Comparison of ENCODE assay signal across 8 cellular contexts in the genomic region with DNA sequence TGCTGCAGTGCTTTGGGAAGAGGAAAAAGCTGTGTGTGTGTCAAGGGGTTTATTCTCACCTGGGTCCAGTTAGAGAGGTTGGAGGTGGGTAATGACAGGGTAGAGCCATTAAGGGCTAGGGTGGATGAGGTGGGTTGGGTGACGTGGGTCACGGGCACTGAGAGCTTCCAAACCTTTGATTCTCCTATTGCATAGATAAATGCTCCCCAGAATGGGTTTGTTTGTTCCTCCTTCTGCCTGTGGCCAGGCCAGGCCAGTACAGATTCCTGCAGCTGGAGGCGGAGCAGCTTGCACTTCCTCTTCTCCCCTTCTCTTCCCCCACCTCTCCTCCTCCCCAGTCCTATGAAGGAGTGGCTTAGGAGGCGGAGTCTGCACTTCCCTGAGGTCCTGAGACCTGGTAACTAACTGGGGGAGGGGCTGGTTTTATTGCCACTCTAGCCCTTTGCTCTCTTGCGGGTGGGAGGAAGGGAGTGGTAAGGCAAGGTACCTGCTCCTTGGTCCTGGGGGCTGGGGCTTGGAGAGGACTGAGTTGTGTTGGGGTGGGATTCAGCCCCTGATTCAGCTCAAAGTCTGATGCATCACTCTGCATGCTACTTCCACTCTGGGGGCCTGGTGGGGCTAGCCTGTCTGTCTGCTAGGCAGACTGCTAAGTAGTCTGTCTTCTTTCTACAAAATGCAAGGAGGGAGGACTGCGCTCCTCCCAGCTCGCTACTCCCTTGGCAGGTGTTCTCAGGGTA. TPM values are rescaled to one million over a fixed set of nuclear protein-coding genes. Genes with fewer than 3 reads are reported as not detected.
DNase-seq lines count a peak whose midpoint lies in the region; TF ChIP-seq lines count a peak whose summit lies in the region.
"Had no signal": no experiment of that assay in that cellular context is flagged by ENCODE, and none has a peak within 500 bp of the region (broad histone marks: within the 10 kb centered on the region; RNA-seq: fewer than 3 reads in every experiment).

No MANE protein-coding gene starts in this region.

- no peak for TF ChIP-seq CTCF in left ventricle myocardium inferior (IDR thresholded peaks at IDR 0.05; ENCODE audit: borderline replicate concordance)

- in situ Hi-C loops in HAP-1 (cut with MboI; ENCODE audit: low sequenced_read_pairs): no loop called here

- intact Hi-C loops in left ventricle myocardium inferior (cut with micrococcal nuclease): no loop called here

- H3K4me1 ChIP-seq in HAP-1 (peaks cover 11% of the 10 kb centered on the region), left ventricle myocardium inferior (peaks cover 18% of the 10 kb centered on the region)

- no peaks in the 10 kb centered on the region for H3K27me3 ChIP-seq in HAP-1 (ENCODE audit: low read depth)
- H3K27me3 ChIP-seq in left ventricle myocardium inferior (ENCODE audit: low read depth): peaks cover 53% of the 10 kb centered on the region

- H3K27ac ChIP-seq in left ventricle myocardium inferior (replicated peaks): no peak overlapping the region

- DNase-seq in COLO668 (lab: John Stamatoyannopoulos, UW; ENCODE audit: unreplicated experiment) (peak; percentile 73), HAP-1 (ENCODE audit: low spot score in 2 of 2) (peak; percentile 72 to 87), OCI-M2 (lab: John Stamatoyannopoulos, UW; ENCODE audit: unreplicated experiment) (peak; percentile 68), left ventricle myocardium inferior (peak; percentile 38), superior temporal gyrus (ENCODE audit: extremely low spot score) (no peak), T-helper 9 cell (no peak)

- H3K36me3 ChIP-seq in HAP-1 (replicated peaks): peaks cover 5% of the 10 kb centered on the region
- H3K36me3 ChIP-seq in left ventricle myocardium inferior: no peaks in the 10 kb centered on the region

- H3K9me3 ChIP-seq in HAP-1: no peaks in the 10 kb centered on the region
- H3K9me3 ChIP-seq in left ventricle myocardium inferior (replicated peaks): no peaks in the 10 kb centered on the region

- no peak overlapping the region for H3K4me3 ChIP-seq in HAP-1
- H3K4me3 ChIP-seq in left ventricle myocardium inferior: no peak overlapping the region

RNA-seq across cellular contexts. Expression of gene SPINT1, which starts 3.5 kb away (rescaled TPM):
- total RNA-seq in left ventricle myocardium inferior: 0.55 TPM
- total RNA-seq: LHCN-M2 had no signal

RNA-seq across cellular contexts. Expression of gene PPP1R14D, which starts 18.9 kb away (rescaled TPM):
- total RNA-seq in left ventricle myocardium inferior: not detected
- total RNA-seq: LHCN-M2, skeletal muscle tissue had no signal

RNA-seq across cellular contexts. Expression of gene RHOV, which starts 26.6 kb away (rescaled TPM):
- not detected for total RNA-seq in left ventricle myocardium inferior
- total RNA-seq: LHCN-M2 had no signal

RNA-seq across cellular contexts. Expression of gene DNAJC17, which starts 40.1 kb away (rescaled TPM):
- 16.0 TPM for total RNA-seq in left ventricle myocardium inferior

RNA-seq across cellular contexts. Expression of gene ZFYVE19, which starts 40.5 kb away (rescaled TPM):
- total RNA-seq in left ventricle myocardium inferior: 24.7 TPM

Comparison
In these comparisons a context has a peak if more than half of its experiments do, and no peak if none do; other contexts are left out.
1. DNase-seq: peak in COLO668 (single experiment), HAP-1 (2 of 2), OCI-M2 (single experiment) and left ventricle myocardium inferior (single experiment); none in superior temporal gyrus (single experiment) and T-helper 9 cell (single experiment).